In genomic region chr13:114228176-114228575, GRCh38 we compare ENCODE assay signal across 1 cellular context.
TF ChIP-seq lines count a peak whose summit lies in the region.

No MANE protein-coding gene starts in this region.

TF ChIP-seq in GM23338, 12 proteins besides CTCF, POLR2A, EP300 and RAD21 (continued from another document):
- TF ChIP-seq, protein P1, sequence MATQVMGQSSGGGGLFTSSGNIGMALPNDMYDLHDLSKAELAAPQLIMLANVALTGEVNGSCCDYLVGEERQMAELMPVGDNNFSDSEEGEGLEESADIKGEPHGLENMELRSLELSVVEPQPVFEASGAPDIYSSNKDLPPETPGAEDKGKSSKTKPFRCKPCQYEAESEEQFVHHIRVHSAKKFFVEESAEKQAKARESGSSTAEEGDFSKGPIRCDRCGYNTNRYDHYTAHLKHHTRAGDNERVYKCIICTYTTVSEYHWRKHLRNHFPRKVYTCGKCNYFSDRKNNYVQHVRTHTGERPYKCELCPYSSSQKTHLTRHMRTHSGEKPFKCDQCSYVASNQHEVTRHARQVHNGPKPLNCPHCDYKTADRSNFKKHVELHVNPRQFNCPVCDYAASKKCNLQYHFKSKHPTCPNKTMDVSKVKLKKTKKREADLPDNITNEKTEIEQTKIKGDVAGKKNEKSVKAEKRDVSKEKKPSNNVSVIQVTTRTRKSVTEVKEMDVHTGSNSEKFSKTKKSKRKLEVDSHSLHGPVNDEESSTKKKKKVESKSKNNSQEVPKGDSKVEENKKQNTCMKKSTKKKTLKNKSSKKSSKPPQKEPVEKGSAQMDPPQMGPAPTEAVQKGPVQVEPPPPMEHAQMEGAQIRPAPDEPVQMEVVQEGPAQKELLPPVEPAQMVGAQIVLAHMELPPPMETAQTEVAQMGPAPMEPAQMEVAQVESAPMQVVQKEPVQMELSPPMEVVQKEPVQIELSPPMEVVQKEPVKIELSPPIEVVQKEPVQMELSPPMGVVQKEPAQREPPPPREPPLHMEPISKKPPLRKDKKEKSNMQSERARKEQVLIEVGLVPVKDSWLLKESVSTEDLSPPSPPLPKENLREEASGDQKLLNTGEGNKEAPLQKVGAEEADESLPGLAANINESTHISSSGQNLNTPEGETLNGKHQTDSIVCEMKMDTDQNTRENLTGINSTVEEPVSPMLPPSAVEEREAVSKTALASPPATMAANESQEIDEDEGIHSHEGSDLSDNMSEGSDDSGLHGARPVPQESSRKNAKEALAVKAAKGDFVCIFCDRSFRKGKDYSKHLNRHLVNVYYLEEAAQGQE (IDR thresholded peaks at IDR 0.05; ENCODE audit: unreplicated experiment), result no peak
- TF ChIP-seq, protein P2, sequence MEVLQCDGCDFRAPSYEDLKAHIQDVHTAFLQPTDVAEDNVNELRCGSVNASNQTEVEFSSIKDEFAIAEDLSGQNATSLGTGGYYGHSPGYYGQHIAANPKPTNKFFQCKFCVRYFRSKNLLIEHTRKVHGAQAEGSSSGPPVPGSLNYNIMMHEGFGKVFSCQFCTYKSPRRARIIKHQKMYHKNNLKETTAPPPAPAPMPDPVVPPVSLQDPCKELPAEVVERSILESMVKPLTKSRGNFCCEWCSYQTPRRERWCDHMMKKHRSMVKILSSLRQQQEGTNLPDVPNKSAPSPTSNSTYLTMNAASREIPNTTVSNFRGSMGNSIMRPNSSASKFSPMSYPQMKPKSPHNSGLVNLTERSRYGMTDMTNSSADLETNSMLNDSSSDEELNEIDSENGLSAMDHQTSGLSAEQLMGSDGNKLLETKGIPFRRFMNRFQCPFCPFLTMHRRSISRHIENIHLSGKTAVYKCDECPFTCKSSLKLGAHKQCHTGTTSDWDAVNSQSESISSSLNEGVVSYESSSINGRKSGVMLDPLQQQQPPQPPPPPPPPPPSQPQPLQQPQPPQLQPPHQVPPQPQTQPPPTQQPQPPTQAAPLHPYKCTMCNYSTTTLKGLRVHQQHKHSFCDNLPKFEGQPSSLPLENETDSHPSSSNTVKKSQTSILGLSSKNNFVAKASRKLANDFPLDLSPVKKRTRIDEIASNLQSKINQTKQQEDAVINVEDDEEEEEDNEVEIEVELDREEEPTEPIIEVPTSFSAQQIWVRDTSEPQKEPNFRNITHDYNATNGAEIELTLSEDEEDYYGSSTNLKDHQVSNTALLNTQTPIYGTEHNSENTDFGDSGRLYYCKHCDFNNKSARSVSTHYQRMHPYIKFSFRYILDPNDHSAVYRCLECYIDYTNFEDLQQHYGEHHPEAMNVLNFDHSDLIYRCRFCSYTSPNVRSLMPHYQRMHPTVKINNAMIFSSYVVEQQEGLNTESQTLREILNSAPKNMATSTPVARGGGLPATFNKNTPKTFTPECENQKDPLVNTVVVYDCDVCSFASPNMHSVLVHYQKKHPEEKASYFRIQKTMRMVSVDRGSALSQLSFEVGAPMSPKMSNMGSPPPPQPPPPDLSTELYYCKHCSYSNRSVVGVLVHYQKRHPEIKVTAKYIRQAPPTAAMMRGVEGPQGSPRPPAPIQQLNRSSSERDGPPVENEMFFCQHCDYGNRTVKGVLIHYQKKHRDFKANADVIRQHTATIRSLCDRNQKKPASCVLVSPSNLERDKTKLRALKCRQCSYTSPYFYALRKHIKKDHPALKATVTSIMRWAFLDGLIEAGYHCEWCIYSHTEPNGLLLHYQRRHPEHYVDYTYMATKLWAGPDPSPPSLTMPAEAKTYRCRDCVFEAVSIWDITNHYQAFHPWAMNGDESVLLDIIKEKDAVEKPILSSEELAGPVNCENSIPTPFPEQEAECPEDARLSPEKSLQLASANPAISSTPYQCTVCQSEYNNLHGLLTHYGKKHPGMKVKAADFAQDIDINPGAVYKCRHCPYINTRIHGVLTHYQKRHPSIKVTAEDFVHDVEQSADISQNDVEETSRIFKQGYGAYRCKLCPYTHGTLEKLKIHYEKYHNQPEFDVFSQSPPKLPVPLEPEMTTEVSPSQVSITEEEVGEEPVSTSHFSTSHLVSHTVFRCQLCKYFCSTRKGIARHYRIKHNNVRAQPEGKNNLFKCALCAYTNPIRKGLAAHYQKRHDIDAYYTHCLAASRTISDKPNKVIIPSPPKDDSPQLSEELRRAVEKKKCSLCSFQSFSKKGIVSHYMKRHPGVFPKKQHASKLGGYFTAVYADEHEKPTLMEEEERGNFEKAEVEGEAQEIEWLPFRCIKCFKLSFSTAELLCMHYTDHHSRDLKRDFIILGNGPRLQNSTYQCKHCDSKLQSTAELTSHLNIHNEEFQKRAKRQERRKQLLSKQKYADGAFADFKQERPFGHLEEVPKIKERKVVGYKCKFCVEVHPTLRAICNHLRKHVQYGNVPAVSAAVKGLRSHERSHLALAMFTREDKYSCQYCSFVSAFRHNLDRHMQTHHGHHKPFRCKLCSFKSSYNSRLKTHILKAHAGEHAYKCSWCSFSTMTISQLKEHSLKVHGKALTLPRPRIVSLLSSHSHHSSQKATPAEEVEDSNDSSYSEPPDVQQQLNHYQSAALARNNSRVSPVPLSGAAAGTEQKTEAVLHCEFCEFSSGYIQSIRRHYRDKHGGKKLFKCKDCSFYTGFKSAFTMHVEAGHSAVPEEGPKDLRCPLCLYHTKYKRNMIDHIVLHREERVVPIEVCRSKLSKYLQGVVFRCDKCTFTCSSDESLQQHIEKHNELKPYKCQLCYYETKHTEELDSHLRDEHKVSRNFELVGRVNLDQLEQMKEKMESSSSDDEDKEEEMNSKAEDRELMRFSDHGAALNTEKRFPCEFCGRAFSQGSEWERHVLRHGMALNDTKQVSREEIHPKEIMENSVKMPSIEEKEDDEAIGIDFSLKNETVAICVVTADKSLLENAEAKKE (CRISPR knock-in tag; IDR thresholded peaks at IDR 0.05), result no peak
- TF ChIP-seq ZNF331 (CRISPR knock-in tag; IDR thresholded peaks at IDR 0.05; ENCODE audit: low read depth), result no peak
- no peak for TF ChIP-seq POLR2AphosphoS5 (IDR thresholded peaks at IDR 0.05; ENCODE audit: low read depth)
- no peak for TF ChIP-seq CREB1 (CRISPR knock-in tag; IDR thresholded peaks at IDR 0.05; ENCODE audit: low read depth)
- TF ChIP-seq STAT1 (IDR thresholded peaks at IDR 0.05; ENCODE audit: unreplicated experiment), result no peak
